Comparison of ENCODE assay signal across 8 cellular contexts in the genomic region with DNA sequence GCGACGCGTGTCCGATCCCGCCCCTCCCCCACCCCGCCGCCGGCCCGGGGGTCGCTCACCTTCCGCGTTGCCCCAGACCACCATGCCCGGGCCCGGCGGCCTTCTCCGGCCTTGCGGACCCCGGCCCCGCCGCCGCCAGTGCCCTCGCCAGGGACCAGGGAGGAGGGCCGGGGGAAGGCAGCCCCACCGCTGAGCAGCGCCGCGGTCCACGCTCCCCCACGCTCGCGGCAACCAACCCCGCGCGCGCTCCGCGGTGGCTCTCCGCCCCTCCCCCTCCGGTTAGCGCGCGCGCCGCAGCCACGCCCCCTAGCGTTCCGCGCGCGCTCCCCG. TPM values are rescaled to one million over a fixed set of nuclear protein-coding genes. Genes with fewer than 3 reads are reported as not detected.
DNase-seq lines count a peak whose midpoint lies in the region; FAIRE-seq and TF ChIP-seq lines count a peak whose summit lies in the region.

A gene (minus strand): TSS at position 260 of the 330 bp plus-strand sequence. CDS start 25,042 bp downstream, outside the sequence.

- POLR2A ChIA-PET in activated CD8-positive, alpha-beta memory T cell treated with anti-CD3 and anti-CD28 coated beads for 36 hours (lab: Charles Lee), result interaction anchor here (0.8 kb wide), 1 partner anchor 152 kb away, joined by 6 read pairs; a partner anchor contains a TSS

- H3K4me1 ChIP-seq in adipocyte (ENCODE audit: control insufficient read depth, insufficient read depth, low read length), result peaks cover 16% of the 10 kb centered on the region
- peaks cover 14% of the 10 kb centered on the region for H3K4me1 ChIP-seq in smooth muscle cell (ENCODE audit: low read depth)

- peaks cover 28% of the 10 kb centered on the region for H4K20me1 ChIP-seq in smooth muscle cell (ENCODE audit: low read depth)

- peaks cover 4% of the 10 kb centered on the region for H3K27me3 ChIP-seq in adipocyte (replicated peaks; ENCODE audit: control insufficient read depth, insufficient read depth, low read length)
- H3K27me3 ChIP-seq in smooth muscle cell (ENCODE audit: low read depth), result no peaks in the 10 kb centered on the region

- H3K27ac ChIP-seq in smooth muscle cell (ENCODE audit: low read depth), result peak within 1 kb of the TSS; percentile 85

- no CpG with 5 or more reads among the region's 51 CpGs for WGBS in smooth muscle cell (ENCODE audit: low lambda C conversion rate)

- DNase-seq in activated CD8-positive, alpha-beta memory T cell treated with anti-CD3 and anti-CD28 coated beads for 24 hours, result no peak
- DNase-seq in adipocyte (ENCODE audit: low read depth) (no peak), smooth muscle cell (lab: John Stamatoyannopoulos, UW; ENCODE audit: unreplicated experiment) (no peak), NCI-H1417 treated with DMSO at 0.1 percent for 48 hours (lab: John Stamatoyannopoulos, UW) (no peak), GM19239 (ENCODE audit: insufficient read length, low spot score) (no peak)
- no peak for DNase-seq in stimulated activated CD4-positive, alpha-beta T cell treated with anti-CD3 and anti-CD28 coated beads, Interleukin-1b, Interleukin-23, amount 100 ng/mL, for 48 hours

- H3K36me3 ChIP-seq in adipocyte (ENCODE audit: control insufficient read depth, insufficient read depth, low read length, severe bottlenecking) (no peaks in the 10 kb centered on the region), smooth muscle cell (ENCODE audit: low read depth) (no peaks in the 10 kb centered on the region)

- no peaks in the 10 kb centered on the region for H3K9me3 ChIP-seq in adipocyte (ENCODE audit: control insufficient read depth, low read length)
- H3K9me3 ChIP-seq in smooth muscle cell (replicated peaks; ENCODE audit: low read depth), result no peaks in the 10 kb centered on the region

- H3K9ac ChIP-seq in adipocyte (ENCODE audit: low read length), result peak within 1 kb of the TSS; percentile 93
- H3K9ac ChIP-seq in smooth muscle cell (ENCODE audit: low read depth), result peak within 1 kb of the TSS; percentile 87

- peak within 1 kb of the TSS; percentile 98 for H3K4me2 ChIP-seq in smooth muscle cell

- peaks cover 32% of the 10 kb centered on the region for H3K79me2 ChIP-seq in smooth muscle cell (ENCODE audit: low read depth)

- CTCF ChIA-PET in activated CD8-positive, alpha-beta memory T cell treated with anti-CD3 and anti-CD28 coated beads for 36 hours (lab: Charles Lee), result interaction anchor here (1.6 kb wide), 1 partner anchor 80 kb away, joined by 5 read pairs; no protein-coding TSS in a partner anchor

- no peaks in the 10 kb centered on the region for H3F3A ChIP-seq in smooth muscle cell (ENCODE audit: low read depth)

- FAIRE-seq in GM19239 (lab: Jason Lieb, UNC), result no peak

- TF ChIP-seq CTCF in smooth muscle cell (IDR thresholded peaks at IDR 0.05; ENCODE audit: borderline replicate concordance, insufficient read depth, poor library complexity, severe bottlenecking), result no peak

- H3K4me3 ChIP-seq in adipocyte (ENCODE audit: low read length) (peak within 1 kb of the TSS; percentile 97), iPS-11a (ENCODE audit: low read depth, low read length) (peak within 1 kb of the TSS; percentile 86), smooth muscle cell (peak within 1 kb of the TSS; percentile 96)

- H2AFZ ChIP-seq in smooth muscle cell (ENCODE audit: low read depth), result peak within 1 kb of the TSS; percentile 98

RNA-seq across cellular contexts. Expression of the gene that starts here (rescaled TPM):
- 10 to 100 TPM; 31.1 to 31.5 TPM for total RNA-seq in activated CD8-positive, alpha-beta memory T cell treated with anti-CD3 and anti-CD28 coated beads for 36 hours
- 20.6 and 38.9 TPM in 2 replicates for total RNA-seq in smooth muscle cell
- 9.5 and 20.2 TPM in 2 replicates for polyA plus RNA-seq in smooth muscle cell
